ENCODE assay signal across 17 cellular contexts in genomic region chr10:110394296-110394695, GRCh38.
A peak's percentile ranks its signal among the peaks of the same experiment; 100 is the strongest.
DNase-seq lines count a peak whose midpoint lies in the region; ATAC-seq and TF ChIP-seq lines count a peak whose summit lies in the region.
"Had no signal": no experiment of that assay in that cellular context is flagged by ENCODE, and none has a peak within 500 bp of the region (broad histone marks: within the 10 kb centered on the region; RNA-seq: fewer than 3 reads in every experiment).

No MANE protein-coding gene starts in this region.

- peaks cover 20% of the 10 kb centered on the region for H3K9me1 ChIP-seq in IMR-90 (ENCODE audit: insufficient read depth, low read length)

- no peak overlapping the region for H3K4me3 Mint-ChIP-seq in Caco-2 (ENCODE audit: unreplicated experiment)
- no peak overlapping the region for H3K4me3 Mint-ChIP-seq in activated T-helper 1 cell treated with anti-CD3 and anti-CD28 coated beads, Interleukin-12 subunit alpha, Interleukin-12 subunit beta, Interleukin-2, Interleukin-4 antibody, amounts not matched to agents 30 ng/mL and 10 ng/mL and 1 ng/mL, durations not matched to agents 14 hours and 24 hours and 36 hours
- H3K4me3 Mint-ChIP-seq: CD4-positive, alpha-beta T cell had no signal

- ATAC-seq in IMR-90 (ENCODE audit: low read depth) (no peak), HG02840 (IDR thresholded peaks at IDR 0.05; ENCODE audit: low FRiP score, unreplicated experiment) (no peak), GM18907 (IDR thresholded peaks at IDR 0.05; ENCODE audit: unreplicated experiment) (no peak), lower lobe of right lung (no peak)
- ATAC-seq: GM12878 had no signal

- peak overlapping the region; percentile 23; the same call in 1 of the 2 replicates for H2BK120ac ChIP-seq in IMR-90 (ENCODE audit: low read depth, low read length)
- no peak overlapping the region for H2BK120ac ChIP-seq in mesenchymal stem cell (ENCODE audit: low read depth, low read length)

- dilution Hi-C loops in IMR-90 (cut with HindIII; ENCODE audit: low sequenced_read_pairs, unreplicated experiment), result no loop called here

- H3K4me3 ChIP-seq in Caco-2 (ENCODE audit: low read depth, low read length) (no peak overlapping the region), IMR-90 (ENCODE audit: insufficient read depth, low read depth, low read length) (no peak overlapping the region), mesenchymal stem cell (ENCODE audit: insufficient read depth in 1 of 2, low read depth in 1 of 2, low read length in 2 of 2) (no peak overlapping the region), lower lobe of right lung (no peak overlapping the region)
- H3K4me3 ChIP-seq: GM12878, GM23248 had no signal

- H2AFZ ChIP-seq in IMR-90 (replicated peaks; ENCODE audit: low read length, poor library complexity) (no peak overlapping the region), mesenchymal stem cell (ENCODE audit: low read depth, low read length) (no peak overlapping the region)
- H2AFZ ChIP-seq: GM23248 had no signal

- 0 out of 2 replicates have a peak overlapping the region, but pooled peaks have one; percentile 65 for H2AK5ac ChIP-seq in IMR-90 (ENCODE audit: low read depth, low read length)
- no peak overlapping the region for H2AK5ac ChIP-seq in mesenchymal stem cell (ENCODE audit: low read length, severe bottlenecking)

- POLR2A ChIA-PET in Caco-2 (lab: Charles Lee) (no interaction called here), IMR-90 (lab: Charles Lee; ENCODE audit: unreplicated experiment) (no interaction called here)

- H3K56ac ChIP-seq in IMR-90 (ENCODE audit: extremely low read depth, insufficient read depth, low read length), result no peak overlapping the region

- H3K18ac ChIP-seq in IMR-90 (ENCODE audit: low read depth, low read length), result no peak overlapping the region
- no peak overlapping the region for H3K18ac ChIP-seq in mesenchymal stem cell (ENCODE audit: low read depth in 1 of 2, low read length in 2 of 2)

- H3K79me1 ChIP-seq in IMR-90 (ENCODE audit: low read depth in 1 of 2, low read length in 2 of 2) (no peaks in the 10 kb centered on the region), mesenchymal stem cell (replicated peaks; ENCODE audit: low read length, poor library complexity, severe bottlenecking) (no peaks in the 10 kb centered on the region)

- DNase-seq in Caco-2 (no peak), IMR-90 (no peak), mesenchymal stem cell (no peak), lower lobe of right lung (no peak), G401 (ENCODE audit: low spot score) (no peak)
- no peak for DNase-seq in activated T-helper 1 cell treated with anti-CD3 and anti-CD28 coated beads, Interleukin-12 subunit alpha, Interleukin-12 subunit beta, Interleukin-2, Interleukin-4 antibody, amounts not matched to agents 30 ng/mL and 10 ng/mL and 1 ng/mL, durations not matched to agents 14 hours and 24 hours and 36 hours (ENCODE audit: low spot score)
- DNase-seq: AML-193; CD4-positive, alpha-beta T cell; DMS79 treated with DMSO at 0.1 percent for 48 hours; GM23248; HCEC 1CT; KG1 had no signal

- H3K23ac ChIP-seq in IMR-90 (ENCODE audit: low read depth, low read length) (no peak overlapping the region), mesenchymal stem cell (ENCODE audit: low read length in 2 of 2) (no peak overlapping the region)

- H2BK20ac ChIP-seq in IMR-90 (ENCODE audit: low read depth, low read length), result peak overlapping the region; percentile 15; the same call in 1 of the 2 replicates

- H3K27me3 ChIP-seq in Caco-2 (replicated peaks; ENCODE audit: control insufficient read depth, insufficient read depth, low read length) (no peaks in the 10 kb centered on the region), IMR-90 (ENCODE audit: control insufficient read depth, insufficient read depth, low read length) (no peaks in the 10 kb centered on the region), mesenchymal stem cell (ENCODE audit: control insufficient read depth in 1 of 2, insufficient read depth in 1 of 2, low read length in 2 of 2) (no peaks in the 10 kb centered on the region), lower lobe of right lung (ENCODE audit: low read depth) (no peaks in the 10 kb centered on the region)

- no peak overlapping the region for H3K9ac ChIP-seq in IMR-90 (ENCODE audit: low read depth, low read length)
- H3K9ac ChIP-seq in mesenchymal stem cell (ENCODE audit: low read length), result no peak overlapping the region
- H3K9ac ChIP-seq: GM23248 had no signal

- H3K27me3 Mint-ChIP-seq in Caco-2 (ENCODE audit: insufficient read depth, unreplicated experiment), result no peaks in the 10 kb centered on the region
- H3K27me3 Mint-ChIP-seq in activated T-helper 1 cell treated with anti-CD3 and anti-CD28 coated beads, Interleukin-12 subunit alpha, Interleukin-12 subunit beta, Interleukin-2, Interleukin-4 antibody, amounts not matched to agents 30 ng/mL and 10 ng/mL and 1 ng/mL, durations not matched to agents 14 hours and 24 hours and 36 hours (ENCODE audit: insufficient read depth), result no peaks in the 10 kb centered on the region
- H3K27me3 Mint-ChIP-seq: CD4-positive, alpha-beta T cell had no signal

- H3K4me1 Mint-ChIP-seq in Caco-2 (ENCODE audit: low read depth, unreplicated experiment), result peaks cover 56% of the 10 kb centered on the region
- peaks cover 82% of the 10 kb centered on the region for H3K4me1 Mint-ChIP-seq in activated T-helper 1 cell treated with anti-CD3 and anti-CD28 coated beads, Interleukin-12 subunit alpha, Interleukin-12 subunit beta, Interleukin-2, Interleukin-4 antibody, amounts not matched to agents 30 ng/mL and 10 ng/mL and 1 ng/mL, durations not matched to agents 14 hours and 24 hours and 36 hours (ENCODE audit: low read depth)

- H4K5ac ChIP-seq in IMR-90 (ENCODE audit: low read depth, low read length), result no peak overlapping the region

- H3K4ac ChIP-seq in IMR-90 (ENCODE audit: low read depth, low read length) (no peak overlapping the region), mesenchymal stem cell (ENCODE audit: low read depth in 1 of 2, low read length in 2 of 2) (no peak overlapping the region)

- in situ Hi-C loops in IMR-90 (cut with MboI; ENCODE audit: low sequenced_read_pairs), result no loop called here
- in situ Hi-C loops in G401 (cut with HindIII; ENCODE audit: low sequenced_read_pairs), result no loop called here

- H3K9me3 ChIP-seq in Caco-2 (no peaks in the 10 kb centered on the region), IMR-90 (ENCODE audit: control insufficient read depth, insufficient read depth, low read length) (no peaks in the 10 kb centered on the region), mesenchymal stem cell (ENCODE audit: control insufficient read depth, low read length) (no peaks in the 10 kb centered on the region), lower lobe of right lung (no peaks in the 10 kb centered on the region)

- H2BK5ac ChIP-seq in IMR-90 (ENCODE audit: low read depth, low read length, poor library complexity, severe bottlenecking) (no peak overlapping the region), mesenchymal stem cell (ENCODE audit: low read depth, low read length, poor library complexity, severe bottlenecking) (no peak overlapping the region)

- peak overlapping the region; percentile 58 for H3K27ac Mint-ChIP-seq in Caco-2 (ENCODE audit: unreplicated experiment)
- H3K27ac Mint-ChIP-seq in activated T-helper 1 cell treated with anti-CD3 and anti-CD28 coated beads, Interleukin-12 subunit alpha, Interleukin-12 subunit beta, Interleukin-2, Interleukin-4 antibody, amounts not matched to agents 30 ng/mL and 10 ng/mL and 1 ng/mL, durations not matched to agents 14 hours and 24 hours and 36 hours, result peak overlapping the region; percentile 57
- H3K27ac Mint-ChIP-seq: CD4-positive, alpha-beta T cell had no signal

- H3K9me3 Mint-ChIP-seq in Caco-2 (ENCODE audit: unreplicated experiment), result no peaks in the 10 kb centered on the region
- H3K9me3 Mint-ChIP-seq in activated T-helper 1 cell treated with anti-CD3 and anti-CD28 coated beads, Interleukin-12 subunit alpha, Interleukin-12 subunit beta, Interleukin-2, Interleukin-4 antibody, amounts not matched to agents 30 ng/mL and 10 ng/mL and 1 ng/mL, durations not matched to agents 14 hours and 24 hours and 36 hours, result no peaks in the 10 kb centered on the region
- H3K9me3 Mint-ChIP-seq: CD4-positive, alpha-beta T cell had no signal

- peaks cover 7% of the 10 kb centered on the region for H3K36me3 Mint-ChIP-seq in Caco-2 (ENCODE audit: insufficient read depth, unreplicated experiment)
- H3K36me3 Mint-ChIP-seq in activated T-helper 1 cell treated with anti-CD3 and anti-CD28 coated beads, Interleukin-12 subunit alpha, Interleukin-12 subunit beta, Interleukin-2, Interleukin-4 antibody, amounts not matched to agents 30 ng/mL and 10 ng/mL and 1 ng/mL, durations not matched to agents 14 hours and 24 hours and 36 hours (ENCODE audit: low read depth), result peaks cover 4% of the 10 kb centered on the region

- H3K14ac ChIP-seq in IMR-90 (replicated peaks; ENCODE audit: low read depth, low read length) (no peak overlapping the region), mesenchymal stem cell (ENCODE audit: low read length in 2 of 2) (no peak overlapping the region)

- H4K20me1 ChIP-seq in IMR-90 (ENCODE audit: insufficient read depth, low read length), result no peaks in the 10 kb centered on the region

- no peak overlapping the region for H2BK12ac ChIP-seq in mesenchymal stem cell (ENCODE audit: low read length in 2 of 2)

- TF ChIP-seq RAD21 in IMR-90 (IDR thresholded peaks at IDR 0.05; ENCODE audit: low read length), result no peak

- CTCF ChIA-PET in Caco-2 (lab: Charles Lee) (no interaction called here), IMR-90 (lab: Yijun Ruan, JAX) (no interaction called here)

- H3K27ac ChIP-seq in IMR-90 (ENCODE audit: insufficient read depth, low read length) (no peak overlapping the region), mesenchymal stem cell (ENCODE audit: low read length, poor library complexity, severe bottlenecking) (no peak overlapping the region), lower lobe of right lung (no peak overlapping the region)
- H3K27ac ChIP-seq: C4-2B, GM23248, HL-60 had no signal

- no peak overlapping the region for H4K91ac ChIP-seq in IMR-90 (ENCODE audit: insufficient read depth, low read depth, low read length)
- H4K91ac ChIP-seq in mesenchymal stem cell (ENCODE audit: low read length), result no peak overlapping the region

- H2BK15ac ChIP-seq in IMR-90 (ENCODE audit: low read depth, low read length) (peak overlapping the region; percentile 51; the same call in 2 of the 3 replicates), mesenchymal stem cell (ENCODE audit: low read depth, poor library complexity, severe bottlenecking) (peak overlapping the region; percentile 38)

- WGBS in IMR-90 (ENCODE audit: extremely low coverage in 2 of 2, insufficient read length in 1 of 2), 2 experiments, result 100% methylated on average over 1 of the region's 8 CpGs; no CpG with 5 or more reads in 1 of the 2 experiments
- WGBS in mesenchymal stem cell, result 90% methylated on average over 8 of the region's 8 CpGs

- H3K4me2 ChIP-seq in IMR-90 (ENCODE audit: low read depth, low read length), result no peak overlapping the region
- no peak overlapping the region for H3K4me2 ChIP-seq in mesenchymal stem cell (ENCODE audit: low read length, poor library complexity, severe bottlenecking)

- intact Hi-C loops in Caco-2 (cut with micrococcal nuclease; ENCODE audit: unreplicated experiment), result no loop called here
- intact Hi-C loops in IMR-90 (cut with micrococcal nuclease), result no loop called here
- intact Hi-C loops in activated T-helper 1 cell treated with anti-CD3 and anti-CD28 coated beads, Interleukin-12 subunit alpha, Interleukin-12 subunit beta, Interleukin-2, Interleukin-4 antibody, amounts not matched to agents 30 ng/mL and 10 ng/mL and 1 ng/mL, durations not matched to agents 14 hours and 24 hours and 36 hours (cut with micrococcal nuclease), result no loop called here
- intact Hi-C loops in lower lobe of right lung (cut with DNase I), result no loop called here

- H4K8ac ChIP-seq in IMR-90 (ENCODE audit: low read depth in 2 of 2, low read length in 2 of 2) (no peak overlapping the region), mesenchymal stem cell (ENCODE audit: low read length) (no peak overlapping the region)

- TF ChIP-seq POLR2A in IMR-90 (IDR thresholded peaks at IDR 0.05; ENCODE audit: low read depth, low read length), result no peak

- H3K36me3 ChIP-seq in Caco-2 (ENCODE audit: control insufficient read depth, insufficient read depth, low read length) (no peaks in the 10 kb centered on the region), IMR-90 (ENCODE audit: control insufficient read depth, insufficient read depth, low read length) (no peaks in the 10 kb centered on the region), mesenchymal stem cell (ENCODE audit: control insufficient read depth in 1 of 2, insufficient read depth in 2 of 2, low read depth in 1 of 2, low read length in 2 of 2) (no peaks in the 10 kb centered on the region), lower lobe of right lung (no peaks in the 10 kb centered on the region)

- H2AK9ac ChIP-seq in IMR-90 (replicated peaks; ENCODE audit: low read depth, low read length, poor library complexity), result no peak overlapping the region

- BruUV-seq in Caco-2 (replicated peaks; lab: Mats Ljungman, UMichigan), result no TSS peak
- no TSS peak for BruUV-seq in IMR-90 (replicated peaks; lab: Mats Ljungman, UMichigan)

- TF ChIP-seq CTCF in Caco-2 (IDR thresholded peaks at IDR 0.05; ENCODE audit: insufficient read depth in 1 of 2, low read depth in 1 of 2, low read length in 1 of 2, severe bottlenecking in 1 of 2, unreplicated experiment in 1 of 2) (no peak), IMR-90 (conservative IDR thresholded peaks at IDR 0.05; ENCODE audit: low read depth, low read length) (no peak), lower lobe of right lung (IDR thresholded peaks at IDR 0.05) (no peak)

- H3K4me1 ChIP-seq in Caco-2 (peaks cover 64% of the 10 kb centered on the region), IMR-90 (ENCODE audit: control insufficient read depth, insufficient read depth, low read length) (peaks cover 22% of the 10 kb centered on the region), mesenchymal stem cell (ENCODE audit: control insufficient read depth, insufficient read depth, low read depth, low read length) (peaks cover 19% of the 10 kb centered on the region), lower lobe of right lung (peaks cover 35% of the 10 kb centered on the region)
